In the genomic region with DNA sequence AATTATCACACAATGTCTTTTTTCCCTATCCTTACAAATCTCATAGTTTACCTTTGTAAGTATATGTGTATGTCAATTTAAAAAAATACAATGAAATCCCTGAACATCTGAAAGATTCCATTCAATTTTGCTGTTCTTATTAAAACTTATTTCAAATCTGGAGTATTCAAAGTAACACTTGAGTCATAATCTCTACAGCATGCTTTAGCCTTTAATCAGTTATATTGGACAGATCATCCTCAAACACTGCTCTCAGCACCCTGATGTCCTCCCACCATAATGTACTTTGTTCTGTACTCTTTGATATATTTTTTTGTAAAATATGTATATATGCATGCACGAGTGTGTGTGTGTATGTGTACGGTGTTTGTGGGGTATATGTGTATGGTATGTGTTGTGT, we compare ENCODE assay signal across 1 cellular context.
TF ChIP-seq lines count a peak whose summit lies in the region.

No MANE protein-coding gene starts in this region.

TF ChIP-seq in IMR-90, 13 proteins besides CTCF, POLR2A, EP300 and RAD21 (continued from another document):
- TF ChIP-seq USF2 (IDR thresholded peaks at IDR 0.05; ENCODE audit: low read depth, low read length) (no peak), FOS (IDR thresholded peaks at IDR 0.05; ENCODE audit: low read depth, low read length) (no peak), RFX5 (IDR thresholded peaks at IDR 0.05; ENCODE audit: low read depth, low read length) (no peak)
